34 cellular contexts compared by ENCODE assay signal in genomic region chr9:92660266-92660665, GRCh38. TPM values are rescaled to one million over a fixed set of nuclear protein-coding genes. Genes with fewer than 3 reads are reported as not detected.
DNase-seq lines count a peak whose midpoint lies in the region; ATAC-seq and TF ChIP-seq lines count a peak whose summit lies in the region.
"Had no signal": no experiment of that assay in that cellular context is flagged by ENCODE, and none has a peak within 500 bp of the region (broad histone marks: within the 10 kb centered on the region; RNA-seq: fewer than 3 reads in every experiment).

No MANE protein-coding gene starts in this region.

- intact Hi-C loops in activated CD8-positive, alpha-beta T cell treated with anti-CD3 and anti-CD28 coated beads for 36 hours (cut with micrococcal nuclease) = no loop called here
- intact Hi-C loops in spleen (cut with DNase I; ENCODE audit: low total_unique reads) (no loop called here), right lobe of liver (cut with DNase I) (loop anchor here in 1 of 2 donors (10.0 kb wide), 1 partner anchor 105 kb away; the partner anchor contains the start of gene BICD2)

- H3K9me3 ChIP-seq in spleen (no peaks in the 10 kb centered on the region), right lobe of liver (no peaks in the 10 kb centered on the region)
- H3K9me3 ChIP-seq: ascending aorta, esophagus muscularis mucosa, Peyer's patch, vagina had no signal

- peak overlapping the region; percentile 10 for H3K27ac Mint-ChIP-seq in activated CD8-positive, alpha-beta T cell treated with anti-CD3 and anti-CD28 coated beads, Interleukin-2, amount 10 ng/mL, durations not matched to agents 7 days and 5 days
- H3K27ac Mint-ChIP-seq in activated CD8-positive, alpha-beta T cell treated with anti-CD3 and anti-CD28 coated beads for 36 hours = no peak overlapping the region
- peak overlapping the region; percentile 91; the same call in 1 of the 2 replicates for H3K27ac Mint-ChIP-seq in WTC11
- H3K27ac Mint-ChIP-seq: activated naive CD8-positive, alpha-beta T cell treated with anti-CD3 and anti-CD28 coated beads, Interleukin-2, amount 10 ng/mL, durations not matched to agents 7 days and 5 days; activated T-cell treated with anti-CD3 and anti-CD28 coated beads, Interleukin-2, amount 50 U/mL, for 24 hours had no signal

- TF ChIP-seq POLR2A in spleen (IDR thresholded peaks at IDR 0.05) (no peak), right lobe of liver (IDR thresholded peaks at IDR 0.05) (no peak)

- H3K27me3 Mint-ChIP-seq in activated CD8-positive, alpha-beta T cell treated with anti-CD3 and anti-CD28 coated beads, Interleukin-2, amount 10 ng/mL, durations not matched to agents 7 days and 5 days (ENCODE audit: low read depth) = no peaks in the 10 kb centered on the region
- H3K27me3 Mint-ChIP-seq in activated CD8-positive, alpha-beta T cell treated with anti-CD3 and anti-CD28 coated beads for 36 hours = no peaks in the 10 kb centered on the region
- H3K27me3 Mint-ChIP-seq in WTC11 (ENCODE audit: low read depth) = no peaks in the 10 kb centered on the region
- H3K27me3 Mint-ChIP-seq: activated naive CD8-positive, alpha-beta T cell treated with anti-CD3 and anti-CD28 coated beads, Interleukin-2, amount 10 ng/mL, durations not matched to agents 7 days and 5 days; activated T-cell treated with anti-CD3 and anti-CD28 coated beads, Interleukin-2, amount 50 U/mL, for 24 hours; naive thymus-derived CD8-positive, alpha-beta T cell had no signal

- H3K27me3 ChIP-seq in spleen (replicated peaks in 1 of 7) = no peaks in the 10 kb centered on the region
- H3K27me3 ChIP-seq in right lobe of liver = no peaks in the 10 kb centered on the region
- H3K27me3 ChIP-seq: ascending aorta, esophagus muscularis mucosa, Peyer's patch, vagina had no signal

- no peak for DNase-seq in activated CD8-positive, alpha-beta T cell treated with anti-CD3 and anti-CD28 coated beads, Interleukin-2, amount 10 ng/mL, durations not matched to agents 7 days and 5 days
- DNase-seq in activated CD8-positive, alpha-beta T cell treated with anti-CD3 and anti-CD28 coated beads for 36 hours = no peak
- DNase-seq in WTC11 (ENCODE audit: low spot score) (no peak), medulla oblongata (ENCODE audit: extremely low spot score) (peak; percentile 65), spleen (peak; percentile 47), right lobe of liver (no peak), NCI-H128 (lab: John Stamatoyannopoulos, UW; ENCODE audit: unreplicated experiment) (no peak), SIG-M5 treated with dmso at 0.1 percent for 504 hours (lab: John Stamatoyannopoulos, UW; ENCODE audit: unreplicated experiment) (no peak)
- DNase-seq: activated CD4-positive, alpha-beta T cell treated with anti-CD3 and anti-CD28 coated beads for 4 hours; activated CD8-positive, alpha-beta memory T cell treated with anti-CD3 and anti-CD28 coated beads for 24 hours; activated gamma-delta T cell treated with Interleukin-2 at 50 U/mL for 16 hours; activated naive CD8-positive, alpha-beta T cell treated with anti-CD3 and anti-CD28 coated beads, Interleukin-2, amount 10 ng/mL, durations not matched to agents 7 days and 5 days; activated T-cell treated with anti-CD3 and anti-CD28 coated beads, Interleukin-2, amount 50 U/mL, for 24 hours; Calu3; dermis blood vessel endothelial cell; DMS79 treated with DMSO at 0.1 percent for 48 hours; foreskin fibroblast; GDM1; GM23248; naive thymus-derived CD8-positive, alpha-beta T cell; NCI-H1417 treated with DMSO at 0.1 percent for 48 hours; NCI-H345; NCI-H69; Peyer's patch; right cardiac atrium; SIG-M5; stimulated activated CD4-positive, alpha-beta T cell treated with anti-CD3 and anti-CD28 coated beads, Interleukin-2, amount 100 ng/mL, for 24 hours; stimulated activated naive CD8-positive, alpha-beta T cell treated with anti-CD3 and anti-CD28 coated beads, Interleukin-15, Interleukin-2, amounts not matched to agents 100 U/mL and 50 U/mL, for 24 hours; SW 1271 had no signal

- H3K4me3 Mint-ChIP-seq in activated CD8-positive, alpha-beta T cell treated with anti-CD3 and anti-CD28 coated beads, Interleukin-2, amount 10 ng/mL, durations not matched to agents 7 days and 5 days = no peak overlapping the region
- H3K4me3 Mint-ChIP-seq in activated CD8-positive, alpha-beta T cell treated with anti-CD3 and anti-CD28 coated beads for 36 hours = no peak overlapping the region
- H3K4me3 Mint-ChIP-seq in WTC11 = no peak overlapping the region
- H3K4me3 Mint-ChIP-seq: activated naive CD8-positive, alpha-beta T cell treated with anti-CD3 and anti-CD28 coated beads, Interleukin-2, amount 10 ng/mL, durations not matched to agents 7 days and 5 days; activated T-cell treated with anti-CD3 and anti-CD28 coated beads, Interleukin-2, amount 50 U/mL, for 24 hours; naive thymus-derived CD8-positive, alpha-beta T cell had no signal

- H3K4me3 ChIP-seq in spleen = no peak overlapping the region
- no peak overlapping the region for H3K4me3 ChIP-seq in right lobe of liver
- H3K4me3 ChIP-seq: ascending aorta, esophagus muscularis mucosa, GM23248, Peyer's patch, vagina had no signal

- peaks cover 34% of the 10 kb centered on the region for H3K36me3 Mint-ChIP-seq in activated CD8-positive, alpha-beta T cell treated with anti-CD3 and anti-CD28 coated beads, Interleukin-2, amount 10 ng/mL, durations not matched to agents 7 days and 5 days (ENCODE audit: low read depth)
- H3K36me3 Mint-ChIP-seq in activated CD8-positive, alpha-beta T cell treated with anti-CD3 and anti-CD28 coated beads for 36 hours (ENCODE audit: low read depth) = peaks cover 18% of the 10 kb centered on the region
- peaks cover 3% of the 10 kb centered on the region; the same call in 1 of the 2 replicates for H3K36me3 Mint-ChIP-seq in WTC11

- no peaks in the 10 kb centered on the region for H3K9me3 Mint-ChIP-seq in activated CD8-positive, alpha-beta T cell treated with anti-CD3 and anti-CD28 coated beads, Interleukin-2, amount 10 ng/mL, durations not matched to agents 7 days and 5 days (ENCODE audit: insufficient read depth)
- H3K9me3 Mint-ChIP-seq in activated CD8-positive, alpha-beta T cell treated with anti-CD3 and anti-CD28 coated beads for 36 hours = no peaks in the 10 kb centered on the region
- H3K9me3 Mint-ChIP-seq in WTC11 = no peaks in the 10 kb centered on the region
- H3K9me3 Mint-ChIP-seq: activated naive CD8-positive, alpha-beta T cell treated with anti-CD3 and anti-CD28 coated beads, Interleukin-2, amount 10 ng/mL, durations not matched to agents 7 days and 5 days; activated T-cell treated with anti-CD3 and anti-CD28 coated beads, Interleukin-2, amount 50 U/mL, for 24 hours; naive thymus-derived CD8-positive, alpha-beta T cell had no signal

- no peak for ATAC-seq in activated CD8-positive, alpha-beta T cell treated with anti-CD3 and anti-CD28 coated beads, Interleukin-2, amount 10 ng/mL, durations not matched to agents 7 days and 5 days
- ATAC-seq in activated CD8-positive, alpha-beta T cell treated with anti-CD3 and anti-CD28 coated beads for 36 hours = no peak
- ATAC-seq in WTC11 (no peak), right lobe of liver (no peak)
- ATAC-seq: naive thymus-derived CD8-positive, alpha-beta T cell; right cardiac atrium; stimulated activated naive CD8-positive, alpha-beta T cell treated with anti-CD3 and anti-CD28 coated beads, Interleukin-15, Interleukin-2, amounts not matched to agents 100 U/mL and 50 U/mL, for 24 hours had no signal

- peaks cover 26% of the 10 kb centered on the region for H3K4me1 Mint-ChIP-seq in activated CD8-positive, alpha-beta T cell treated with anti-CD3 and anti-CD28 coated beads, Interleukin-2, amount 10 ng/mL, durations not matched to agents 7 days and 5 days (ENCODE audit: low read depth)
- H3K4me1 Mint-ChIP-seq in activated CD8-positive, alpha-beta T cell treated with anti-CD3 and anti-CD28 coated beads for 36 hours (ENCODE audit: low read depth) = peaks cover 28% of the 10 kb centered on the region
- peaks cover 20% of the 10 kb centered on the region for H3K4me1 Mint-ChIP-seq in WTC11

- POLR2A ChIA-PET in activated CD8-positive, alpha-beta T cell treated with anti-CD3 and anti-CD28 coated beads, Interleukin-2, amount 10 ng/mL, durations not matched to agents 7 days and 5 days (lab: Charles Lee) = no interaction called here
- POLR2A ChIA-PET in activated CD8-positive, alpha-beta T cell treated with anti-CD3 and anti-CD28 coated beads for 36 hours (lab: Charles Lee) = interaction anchor here (0.6 kb wide), 1 partner anchor 10 kb away, joined by 3 read pairs; no protein-coding TSS in a partner anchor
- POLR2A ChIA-PET in WTC11 (lab: Charles Lee) = interaction anchor here (0.6 kb wide), 1 partner anchor 11 kb away, joined by 3 read pairs; no protein-coding TSS in a partner anchor

- peaks cover 0 to 70% (median 20%) of the 10 kb centered on the region in 6 donors for H3K36me3 ChIP-seq in spleen
- H3K36me3 ChIP-seq in right lobe of liver = no peaks in the 10 kb centered on the region

- H3K27ac ChIP-seq in spleen (no peak overlapping the region), right lobe of liver (no peak overlapping the region)
- H3K27ac ChIP-seq: ascending aorta, esophagus muscularis mucosa, GM23248, parathyroid adenoma, Peyer's patch, vagina, VCaP had no signal

- WGBS in spleen, 5 donors = 92 to 100% (median 95%) methylated on average over 1 to 4 of the region's 4 CpGs
- WGBS in right lobe of liver (ENCODE audit: insufficient coverage, low coverage, low lambda C conversion rate, missing lambda C conversion rate) = 63% methylated on average over 2 of the region's 4 CpGs

- TF ChIP-seq CTCF in activated CD8-positive, alpha-beta T cell treated with anti-CD3 and anti-CD28 coated beads for 36 hours (IDR thresholded peaks at IDR 0.05) = no peak
- TF ChIP-seq CTCF in WTC11 (IDR thresholded peaks at IDR 0.05) = no peak
- TF ChIP-seq CTCF in spleen (IDR thresholded peaks at IDR 0.05 in 8 of 11, conservative IDR thresholded peaks at IDR 0.05 in 3 of 11) = no peak
- TF ChIP-seq CTCF in right lobe of liver (IDR thresholded peaks at IDR 0.05) = no peak

- CTCF ChIA-PET in activated CD8-positive, alpha-beta T cell treated with anti-CD3 and anti-CD28 coated beads, Interleukin-2, amount 10 ng/mL, durations not matched to agents 7 days and 5 days (lab: Charles Lee) = interaction anchor here (0.9 to 1.2 kb wide), 2 partner anchors 10 to 11 kb away, joined by 3 to 5 read pairs; partner anchors contain the start of gene IPPK
- CTCF ChIA-PET in activated CD8-positive, alpha-beta T cell treated with anti-CD3 and anti-CD28 coated beads for 36 hours (lab: Charles Lee) = interaction anchor here (0.9 to 1.6 kb wide), 3 partner anchors 11 to 521 kb away, joined by 3 to 4 read pairs (median 3); no protein-coding TSS in a partner anchor
- CTCF ChIA-PET in WTC11 (lab: Charles Lee) = interaction anchor here (1.0 to 1.3 kb wide), 4 partner anchors 10 to 127 kb away, joined by 3 to 6 read pairs (median 5); partner anchors contain the start of gene IPPK

- peaks cover 7 to 60% (median 32%) of the 10 kb centered on the region in 6 donors for H3K4me1 ChIP-seq in spleen
- peaks cover 0 to 16% (median 6%) of the 10 kb centered on the region in 4 donors for H3K4me1 ChIP-seq in right lobe of liver
- H3K4me1 ChIP-seq: ascending aorta, Peyer's patch had no signal

RNA-seq across cellular contexts. Expression of gene IPPK, which starts 9.7 kb away (rescaled TPM):
- 1 to 10 TPM; 8.7 to 9.7 TPM for total RNA-seq in activated CD8-positive, alpha-beta T cell treated with anti-CD3 and anti-CD28 coated beads, Interleukin-2, amount 10 ng/mL, durations not matched to agents 7 days and 5 days
- total RNA-seq in activated CD8-positive, alpha-beta T cell treated with anti-CD3 and anti-CD28 coated beads for 36 hours = 10 to 100 TPM; 12.5 to 15.8 TPM
- 8.1 to 9.4 TPM (median 8.6 TPM) in 3 replicates for total RNA-seq in WTC11 (2021)
- total RNA-seq in spleen = 10 to 100 TPM in 6 of 7 donors, 1 to 10 TPM in 1; 10.0 to 14.6 (median 12.1) TPM
- 1 to 10 TPM; 6.1 to 7.9 (median 6.4) TPM for polyA plus RNA-seq in spleen
- 1 to 10 TPM; 2.4 to 4.9 (median 3.7) TPM for total RNA-seq in right lobe of liver

Comparison
In these comparisons a context has a peak if more than half of its experiments do, and no peak if none do; other contexts are left out.
1. DNase-seq: peak in medulla oblongata (single experiment) and spleen (single experiment); none in activated CD8-positive, alpha-beta T cell treated with anti-CD3 and anti-CD28 coated beads, Interleukin-2, amount 10 ng/mL, durations not matched to agents 7 days and 5 days (single experiment), activated CD8-positive, alpha-beta T cell treated with anti-CD3 and anti-CD28 coated beads for 36 hours (single experiment), WTC11 (single experiment), right lobe of liver (0 of 3), NCI-H128 (single experiment) and SIG-M5 treated with dmso at 0.1 percent for 504 hours (single experiment).